In the genomic region with DNA sequence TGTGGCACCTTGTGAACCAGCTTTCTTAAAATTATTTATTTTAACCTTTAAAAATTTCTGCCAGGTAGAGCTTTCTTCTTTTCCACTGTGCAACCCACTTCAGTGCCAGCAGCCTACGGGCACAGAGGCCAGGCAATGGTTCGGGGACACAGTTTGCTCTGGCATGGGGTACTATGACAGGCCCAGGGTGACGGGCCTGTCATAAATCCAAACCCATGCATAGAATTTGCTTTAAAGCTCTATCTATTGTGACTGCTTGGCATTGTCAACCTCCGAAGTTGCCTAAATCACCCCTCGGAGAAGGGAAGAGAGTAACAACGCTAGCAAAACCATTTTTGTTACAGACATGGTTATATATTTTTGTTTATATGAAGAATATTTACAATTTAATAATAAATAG, we compare ENCODE assay signal across 11 cellular contexts. TPM values are rescaled to one million over a fixed set of nuclear protein-coding genes. Genes with fewer than 3 reads are reported as not detected.
DNase-seq lines count a peak whose midpoint lies in the region; ATAC-seq, FAIRE-seq and TF ChIP-seq lines count a peak whose summit lies in the region.
"Had no signal": no experiment of that assay in that cellular context is flagged by ENCODE, and none has a peak within 500 bp of the region (broad histone marks: within the 10 kb centered on the region; RNA-seq: fewer than 3 reads in every experiment).

No MANE protein-coding gene starts in this region.

- H3K4me1 Mint-ChIP-seq in T-helper 2 cell treated with Interferon-gamma antibody and Interleukin-4, amounts not matched to agents 5 μg/mL and 100 μg/mL, for 36 hours (ENCODE audit: low read depth) = peaks cover 32% of the 10 kb centered on the region
- H3K4me1 Mint-ChIP-seq in stimulated activated memory B cell treated with anti-CD40 and anti-IgM and Interleukin-4, amounts not matched to agents 10 μg/mL and 1 μg/mL and 100 μg/mL, for 72 hours = peaks cover 37% of the 10 kb centered on the region

- no peak for TF ChIP-seq CTCF in foreskin keratinocyte (conservative IDR thresholded peaks at IDR 0.05)

- peak overlapping the region; percentile 46 for H3K4me3 Mint-ChIP-seq in T-helper 2 cell treated with Interferon-gamma antibody and Interleukin-4, amounts not matched to agents 5 μg/mL and 100 μg/mL, for 36 hours
- H3K4me3 Mint-ChIP-seq in stimulated activated memory B cell treated with anti-CD40 and anti-IgM and Interleukin-4, amounts not matched to agents 10 μg/mL and 1 μg/mL and 100 μg/mL, for 72 hours = peak overlapping the region; percentile 86

- DNase-seq in T-helper 2 cell treated with Interferon-gamma antibody and Interleukin-4, amounts not matched to agents 5 μg/mL and 100 μg/mL, for 36 hours (ENCODE audit: low spot score) = no peak
- DNase-seq in T-helper 2 cell = no peak
- no peak for DNase-seq in SK-N-MC (ENCODE audit: low read depth, low spot score)
- DNase-seq in foreskin keratinocyte = no peak
- no peak for DNase-seq in GM12892 (ENCODE audit: insufficient read length)
- DNase-seq: activated naive CD4-positive, alpha-beta T cell treated with Interleukin-2 at 50 U/mL for 16 hours had no signal

- H3K36me3 Mint-ChIP-seq in T-helper 2 cell treated with Interferon-gamma antibody and Interleukin-4, amounts not matched to agents 5 μg/mL and 100 μg/mL, for 36 hours (ENCODE audit: low read depth) = peaks cover 31% of the 10 kb centered on the region
- peaks cover 33% of the 10 kb centered on the region for H3K36me3 Mint-ChIP-seq in stimulated activated memory B cell treated with anti-CD40 and anti-IgM and Interleukin-4, amounts not matched to agents 10 μg/mL and 1 μg/mL and 100 μg/mL, for 72 hours

- TF ChIP-seq POLR2A in GM12892 (IDR thresholded peaks at IDR 0.05; ENCODE audit: low read depth, low read length) = no peak

- no peaks in the 10 kb centered on the region for H3K9me3 Mint-ChIP-seq in T-helper 2 cell treated with Interferon-gamma antibody and Interleukin-4, amounts not matched to agents 5 μg/mL and 100 μg/mL, for 36 hours
- no peaks in the 10 kb centered on the region for H3K9me3 Mint-ChIP-seq in stimulated activated memory B cell treated with anti-CD40 and anti-IgM and Interleukin-4, amounts not matched to agents 10 μg/mL and 1 μg/mL and 100 μg/mL, for 72 hours

- peak overlapping the region; percentile 96 for H3K4me3 ChIP-seq in SK-N-MC

- H3K9me3 ChIP-seq in SK-N-MC (ENCODE audit: low read depth, low read length) = no peaks in the 10 kb centered on the region
- H3K9me3 ChIP-seq: neutrophil, thyroid gland had no signal

- ATAC-seq in foreskin keratinocyte (no peak), GM21381 (IDR thresholded peaks at IDR 0.05; ENCODE audit: unreplicated experiment) (no peak), HG03159 (IDR thresholded peaks at IDR 0.05; ENCODE audit: unreplicated experiment) (no peak)
- no peak for ATAC-seq in stimulated activated memory B cell treated with anti-CD40 and anti-IgM and Interleukin-4, amounts not matched to agents 10 μg/mL and 1 μg/mL and 100 μg/mL, for 72 hours

- H3K27ac ChIP-seq in SK-N-MC = no peak overlapping the region
- H3K27ac ChIP-seq in foreskin keratinocyte = peak overlapping the region; percentile 90
- H3K27ac ChIP-seq: neutrophil had no signal

- no peak for FAIRE-seq in GM12892 (lab: Jason Lieb, UNC)

- H3K36me3 ChIP-seq in SK-N-MC (ENCODE audit: insufficient read depth, low read length) = peaks cover 37% of the 10 kb centered on the region

- H3K4me1 ChIP-seq in foreskin keratinocyte = peaks cover 15% of the 10 kb centered on the region

- peak overlapping the region; percentile 96 for H3K9ac ChIP-seq in SK-N-MC (ENCODE audit: insufficient read length)

- H3K27ac Mint-ChIP-seq in T-helper 2 cell treated with Interferon-gamma antibody and Interleukin-4, amounts not matched to agents 5 μg/mL and 100 μg/mL, for 36 hours = no peak overlapping the region
- H3K27ac Mint-ChIP-seq in stimulated activated memory B cell treated with anti-CD40 and anti-IgM and Interleukin-4, amounts not matched to agents 10 μg/mL and 1 μg/mL and 100 μg/mL, for 72 hours = peak overlapping the region; percentile 87

- no peaks in the 10 kb centered on the region for H3K27me3 Mint-ChIP-seq in T-helper 2 cell treated with Interferon-gamma antibody and Interleukin-4, amounts not matched to agents 5 μg/mL and 100 μg/mL, for 36 hours (ENCODE audit: low read depth)
- no peaks in the 10 kb centered on the region for H3K27me3 Mint-ChIP-seq in stimulated activated memory B cell treated with anti-CD40 and anti-IgM and Interleukin-4, amounts not matched to agents 10 μg/mL and 1 μg/mL and 100 μg/mL, for 72 hours

- H3K27me3 ChIP-seq in foreskin keratinocyte = no peaks in the 10 kb centered on the region
- H3K27me3 ChIP-seq: neutrophil, thyroid gland had no signal

RNA-seq across cellular contexts. Expression of gene ODC1, which starts 1.5 kb away (rescaled TPM):
- 207 and 211 TPM in 2 replicates for total RNA-seq in foreskin keratinocyte
- polyA plus RNA-seq in foreskin keratinocyte = 171 and 184 TPM in 2 replicates
- 220 TPM for polyA plus RNA-seq in GM12892 (2012; ENCODE audit: missing spikeins)
